Comparison of ENCODE assay signal across 8 cellular contexts in the genomic region with DNA sequence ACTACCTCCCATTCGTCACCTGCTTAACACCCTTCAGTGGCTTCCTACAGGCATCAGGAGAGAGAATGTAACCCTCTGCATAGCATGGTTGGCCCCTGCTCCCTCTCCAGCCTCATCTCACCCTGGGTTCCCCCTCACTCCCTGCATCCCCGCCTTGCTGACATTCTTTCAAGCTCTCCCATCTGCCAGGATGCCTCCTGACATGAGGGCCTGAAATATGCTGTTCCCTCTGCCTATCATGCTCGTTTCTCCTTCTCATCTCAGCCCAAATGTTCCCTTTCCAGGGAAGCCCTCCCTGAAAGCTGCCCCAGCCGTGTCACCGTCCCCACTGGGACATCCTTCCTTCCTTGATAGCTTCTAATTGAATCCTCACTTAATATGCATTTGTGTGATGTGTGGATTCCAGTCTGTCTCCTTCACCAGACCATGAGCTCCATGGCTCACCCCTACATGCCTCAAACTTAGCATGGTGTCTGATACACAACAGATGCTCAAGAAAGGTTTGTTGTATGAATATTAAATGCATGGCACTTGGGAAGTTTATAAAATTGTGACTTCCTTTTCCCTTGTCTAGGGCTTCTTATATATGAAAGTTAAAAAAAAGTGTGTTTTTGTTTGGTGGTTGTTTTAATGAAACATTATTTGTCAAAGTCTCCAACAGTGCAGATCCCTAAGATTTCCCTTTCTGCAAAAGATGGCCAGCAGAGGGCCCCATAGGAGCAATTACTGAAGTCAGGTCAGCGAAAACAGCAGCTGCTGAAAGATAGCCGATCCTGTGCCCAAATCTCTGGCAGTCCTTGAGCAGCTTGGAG. TPM values are rescaled to one million over a fixed set of nuclear protein-coding genes. Genes with fewer than 3 reads are reported as not detected.
A peak's percentile ranks its signal among the peaks of the same experiment; 100 is the strongest.
DNase-seq lines count a peak whose midpoint lies in the region; ATAC-seq and TF ChIP-seq lines count a peak whose summit lies in the region.

No MANE protein-coding gene starts in this region.

- no peak for ATAC-seq in HG03108 (IDR thresholded peaks at IDR 0.05; ENCODE audit: unreplicated experiment)

- DNase-seq in COLO668 (lab: John Stamatoyannopoulos, UW; ENCODE audit: unreplicated experiment), result peak; percentile 21
- peak; percentile 79 for DNase-seq in HEK293T (ENCODE audit: extremely low spot score)
- peak; percentile 26 for DNase-seq in NCI-H510A treated with DMSO at 0.1 percent for 48 hours (lab: John Stamatoyannopoulos, UW)
- DNase-seq in activated CD4-positive, alpha-beta T cell treated with anti-CD3 and anti-CD28 coated beads, Interleukin-2, amount 50 U/mL, for 24 hours (ENCODE audit: low read depth in 1 of 2, low spot score in 1 of 2), result peak; percentile 50 to 73
- peak; percentile 35 to 68 for DNase-seq in dermis microvascular lymphatic vessel endothelial cell (ENCODE audit: low read depth in 2 of 2)
- DNase-seq in lung microvascular endothelial cell (ENCODE audit: low read depth in 2 of 2), result peak; percentile 72 to 74
- DNase-seq in stimulated activated CD8-positive, alpha-beta memory T cell treated with anti-CD3 and anti-CD28 coated beads, Interleukin-12 subunit alpha, Interleukin-12 subunit beta, amount 100 ng/mL, for 4 hours (ENCODE audit: low read depth), result peak; percentile 34

- CTCF ChIA-PET in HEK293T (lab: Yijun Ruan, JAX), result interaction anchor here (0.7 to 2.7 kb wide), 19 partner anchors 8 to 408 kb away, joined by 3 to 16 read pairs (median 4); no protein-coding TSS in a partner anchor

- POLR2A ChIA-PET in HEK293T (lab: Yijun Ruan, JAX), result no interaction called here

TF ChIP-seq in HEK293T, 16 proteins besides CTCF, POLR2A, EP300 and RAD21:
- TF ChIP-seq LEF1 (IDR thresholded peaks at IDR 0.05; ENCODE audit: borderline replicate concordance) (no peak), ARNT (IDR thresholded peaks at IDR 0.05) (no peak), TARDBP (IDR thresholded peaks at IDR 0.05) (no peak), L3MBTL2 (conservative IDR thresholded peaks at IDR 0.05) (no peak), FOXA1 (IDR thresholded peaks at IDR 0.05) (no peak), FOXK2 (IDR thresholded peaks at IDR 0.05) (no peak), FOXM1 (IDR thresholded peaks at IDR 0.05; ENCODE audit: borderline replicate concordance) (no peak), NFRKB (IDR thresholded peaks at IDR 0.05) (no peak), BHLHE40 (IDR thresholded peaks at IDR 0.05; ENCODE audit: borderline replicate concordance) (no peak), SP1 (IDR thresholded peaks at IDR 0.05) (no peak), SUZ12 (IDR thresholded peaks at IDR 0.05) (no peak), ELF4 (IDR thresholded peaks at IDR 0.05) (no peak), ZNF384 (IDR thresholded peaks at IDR 0.05) (no peak), CTBP1 (IDR thresholded peaks at IDR 0.05; ENCODE audit: borderline replicate concordance) (no peak), HDGF (IDR thresholded peaks at IDR 0.05; ENCODE audit: borderline replicate concordance) (no peak)
- TF ChIP-seq, protein P1, sequence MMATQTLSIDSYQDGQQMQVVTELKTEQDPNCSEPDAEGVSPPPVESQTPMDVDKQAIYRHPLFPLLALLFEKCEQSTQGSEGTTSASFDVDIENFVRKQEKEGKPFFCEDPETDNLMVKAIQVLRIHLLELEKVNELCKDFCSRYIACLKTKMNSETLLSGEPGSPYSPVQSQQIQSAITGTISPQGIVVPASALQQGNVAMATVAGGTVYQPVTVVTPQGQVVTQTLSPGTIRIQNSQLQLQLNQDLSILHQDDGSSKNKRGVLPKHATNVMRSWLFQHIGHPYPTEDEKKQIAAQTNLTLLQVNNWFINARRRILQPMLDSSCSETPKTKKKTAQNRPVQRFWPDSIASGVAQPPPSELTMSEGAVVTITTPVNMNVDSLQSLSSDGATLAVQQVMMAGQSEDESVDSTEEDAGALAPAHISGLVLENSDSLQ (IDR thresholded peaks at IDR 0.05), result no peak

RNA-seq across cellular contexts. Expression of a gene that starts 7.3 kb away (rescaled TPM):
- total RNA-seq in dermis microvascular lymphatic vessel endothelial cell (not detected in 2 replicates), lung microvascular endothelial cell (not detected in 2 replicates)

Comparison
In these comparisons a context has a peak if more than half of its experiments do, and no peak if none do; other contexts are left out.
1. DNase-seq: peak in every context shown above with its lines; median percentile 79 in HEK293T; 73 in lung microvascular endothelial cell; 62 in activated CD4-positive, alpha-beta T cell treated with anti-CD3 and anti-CD28 coated beads, Interleukin-2, amount 50 U/mL, for 24 hours; 52 in dermis microvascular lymphatic vessel endothelial cell; 34 in stimulated activated CD8-positive, alpha-beta memory T cell treated with anti-CD3 and anti-CD28 coated beads, Interleukin-12 subunit alpha, Interleukin-12 subunit beta, amount 100 ng/mL, for 4 hours; 26 in NCI-H510A treated with DMSO at 0.1 percent for 48 hours; 21 in COLO668.